16 cellular contexts compared by ENCODE assay signal in genomic region chrX:15769300-15769954, GRCh38. TPM values are rescaled to one million over a fixed set of nuclear protein-coding genes. Genes with fewer than 3 reads are reported as not detected.
DNase-seq lines count a peak whose midpoint lies in the region; TF ChIP-seq lines count a peak whose summit lies in the region.
"Had no signal": no experiment of that assay in that cellular context is flagged by ENCODE, and none has a peak within 500 bp of the region (broad histone marks: within the 10 kb centered on the region; RNA-seq: fewer than 3 reads in every experiment).

No MANE protein-coding gene starts in this region.

- TF ChIP-seq POLR2A in erythroblast (IDR thresholded peaks at IDR 0.05; ENCODE audit: low read length): no peak

- no peak overlapping the region for H2BK5ac ChIP-seq in neuronal stem cell (ENCODE audit: low read length)

- no peaks in the 10 kb centered on the region for H3K27me3 ChIP-seq in H7 (ENCODE audit: control insufficient read depth, insufficient read depth, low read length)
- no peaks in the 10 kb centered on the region for H3K27me3 ChIP-seq in neuronal stem cell (ENCODE audit: control insufficient read depth in 3 of 3, insufficient read depth in 3 of 3, low read depth in 1 of 3, low read length in 3 of 3)
- H3K27me3 ChIP-seq: thyroid gland had no signal

- H2BK15ac ChIP-seq in neuronal stem cell (ENCODE audit: low read length): no peak overlapping the region

- no peak overlapping the region for H2BK120ac ChIP-seq in neuronal stem cell (ENCODE audit: low read depth, low read length)

- H4K91ac ChIP-seq in neuronal stem cell (ENCODE audit: low read depth, low read length, poor library complexity): no peak overlapping the region

- no peak overlapping the region for H2AK5ac ChIP-seq in neuronal stem cell (ENCODE audit: low read depth, low read length)

- H3K4me1 ChIP-seq in neuronal stem cell (ENCODE audit: control insufficient read depth in 2 of 2, insufficient read depth in 1 of 2, low read depth in 1 of 2, low read length in 2 of 2): no peaks in the 10 kb centered on the region
- H3K4me1 ChIP-seq: thyroid gland had no signal

- no peak overlapping the region for H3K27ac ChIP-seq in neuronal stem cell (replicated peaks; ENCODE audit: low read length)
- H3K27ac ChIP-seq: skin epidermis, thyroid gland had no signal

- no CpG with 5 or more reads among the region's 4 CpGs for WGBS in neuronal stem cell (ENCODE audit: extremely low coverage in 2 of 2, insufficient read length in 2 of 2, insufficient replicate concordance in 1 of 2), 2 donors

- H4K8ac ChIP-seq in neuronal stem cell (ENCODE audit: low read depth, low read length): no peak overlapping the region

- H3K9me3 ChIP-seq in neuronal stem cell (replicated peaks in 1 of 2; ENCODE audit: control insufficient read depth in 2 of 2, insufficient read depth in 1 of 2, low read depth in 1 of 2, low read length in 2 of 2): peaks cover 0 to 8% of the 10 kb centered on the region in 2 donors
- H3K9me3 ChIP-seq: thyroid gland had no signal

- no peaks in the 10 kb centered on the region for H3K79me1 ChIP-seq in neuronal stem cell (ENCODE audit: low read depth, low read length)

- H3K18ac ChIP-seq in neuronal stem cell (ENCODE audit: low read length): no peak overlapping the region

- no peak overlapping the region for H2BK12ac ChIP-seq in neuronal stem cell (ENCODE audit: low read length)

- H3K14ac ChIP-seq in neuronal stem cell (ENCODE audit: low read length): no peak overlapping the region

- peak overlapping the region; percentile 6 for H2AFZ ChIP-seq in neuronal stem cell (ENCODE audit: low read length)

- H3K4me3 ChIP-seq in H7 (ENCODE audit: insufficient read depth, low read depth, low read length) (no peak overlapping the region), fibroblast of pulmonary artery (replicated peaks; ENCODE audit: low read depth, low read length) (no peak overlapping the region), neuronal stem cell (ENCODE audit: low read length in 2 of 2) (no peak overlapping the region)
- H3K4me3 ChIP-seq: skin epidermis, thyroid gland had no signal

- H3K36me3 ChIP-seq in H7 (replicated peaks; ENCODE audit: control insufficient read depth, insufficient read depth, low read length) (no peaks in the 10 kb centered on the region; the same call in 1 of the 2 replicates), neuronal stem cell (replicated peaks in 1 of 2; ENCODE audit: control insufficient read depth in 2 of 2, insufficient read depth in 2 of 2, low read length in 2 of 2) (no peaks in the 10 kb centered on the region)
- H3K36me3 ChIP-seq: thyroid gland had no signal

- DNase-seq in H7 (peak; percentile 58), NCI-H69 (lab: John Stamatoyannopoulos, UW) (peak; percentile 19), fibroblast of pulmonary artery (ENCODE audit: low read depth) (peak; percentile 14), neuronal stem cell (ENCODE audit: low spot score) (no peak), Kasumi-1 (lab: John Stamatoyannopoulos, UW) (no peak), erythroblast (lab: John Stamatoyannopoulos, UW) (no peak), NCI-H2029 (lab: John Stamatoyannopoulos, UW) (no peak)
- DNase-seq: activated CD4-positive, alpha-beta T cell treated with anti-CD3 and anti-CD28 coated beads for 1 hour; AML-193; DND-41; kidney glomerular epithelial cell; NCI-H2171; NCI-H748 treated with DMSO at 0.1 percent for 48 hours; stimulated activated naive CD4-positive, alpha-beta T cell; thyroid gland had no signal

- H3K23ac ChIP-seq in neuronal stem cell (ENCODE audit: low read depth, low read length, poor library complexity): no peak overlapping the region

- no peak overlapping the region for H3K9ac ChIP-seq in neuronal stem cell (ENCODE audit: low read depth, low read length, poor library complexity)

- no peak overlapping the region for H3K4me2 ChIP-seq in neuronal stem cell (ENCODE audit: insufficient read depth, low read length, poor library complexity, severe bottlenecking)

- H3K4ac ChIP-seq in neuronal stem cell (ENCODE audit: low read length): no peak overlapping the region

- no peak for TF ChIP-seq CTCF in fibroblast of pulmonary artery (IDR thresholded peaks at IDR 0.05; ENCODE audit: low read length, missing control alignments)

RNA-seq across cellular contexts. Expression of gene ZRSR2, which starts 20.9 kb away (rescaled TPM):
- 6.1 and 8.4 TPM in 2 replicates for total RNA-seq in H7 (2014; rRNA removed; shearing (Covaris generic))
- polyA plus RNA-seq in neuronal stem cell (2013, experiment 1 of 2): 10.1 TPM
- 9.7 TPM for polyA plus RNA-seq in neuronal stem cell (2013, experiment 2 of 2)

RNA-seq across cellular contexts. Expression of gene CA5B, which starts 31.4 kb away (rescaled TPM):
- 4.9 and 5.4 TPM in 2 replicates for total RNA-seq in H7 (2014; rRNA removed; shearing (Covaris generic))
- 3.3 TPM for polyA plus RNA-seq in neuronal stem cell (2013, experiment 1 of 2)
- polyA plus RNA-seq in neuronal stem cell (2013, experiment 2 of 2): 3.4 TPM

Comparison
In these comparisons a context has a peak if more than half of its experiments do, and no peak if none do; other contexts are left out.
1. DNase-seq: peak in H7 (single experiment), NCI-H69 (single experiment) and fibroblast of pulmonary artery (single experiment); none in neuronal stem cell (single experiment), Kasumi-1 (0 of 2), erythroblast (0 of 2) and NCI-H2029 (single experiment).